ENCODE assay signal across 11 cellular contexts in genomic region chr3:46539443-46540005, GRCh38. TPM values are rescaled to one million over a fixed set of nuclear protein-coding genes. Genes with fewer than 3 reads are reported as not detected.
A peak's percentile ranks its signal among the peaks of the same experiment; 100 is the strongest.
DNase-seq lines count a peak whose midpoint lies in the region; ATAC-seq, FAIRE-seq and TF ChIP-seq lines count a peak whose summit lies in the region.
"Had no signal": no experiment of that assay in that cellular context is flagged by ENCODE, and none has a peak within 500 bp of the region (broad histone marks: within the 10 kb centered on the region; RNA-seq: fewer than 3 reads in every experiment).

No MANE protein-coding gene starts in this region.

- H3K4me3 Mint-ChIP-seq in astrocyte (ENCODE audit: unreplicated experiment): no peak overlapping the region
- no peak overlapping the region for H3K4me3 Mint-ChIP-seq in osteocyte (ENCODE audit: unreplicated experiment)
- H3K4me3 Mint-ChIP-seq: neural crest cell had no signal

- no peaks in the 10 kb centered on the region for H3K79me2 ChIP-seq in astrocyte (ENCODE audit: insufficient read depth, low read length)

- H3K36me3 Mint-ChIP-seq in astrocyte (ENCODE audit: low read depth, unreplicated experiment) (no peaks in the 10 kb centered on the region), osteocyte (ENCODE audit: unreplicated experiment) (no peaks in the 10 kb centered on the region)

- no peaks in the 10 kb centered on the region for H3K9me3 ChIP-seq in KOPT-K1 (ENCODE audit: insufficient read depth, low read length, poor library complexity, severe bottlenecking)
- H3K9me3 ChIP-seq in astrocyte (ENCODE audit: insufficient read depth, low read depth, low read length): no peaks in the 10 kb centered on the region

- no peaks in the 10 kb centered on the region for H3K27me3 ChIP-seq in astrocyte (ENCODE audit: insufficient read depth, low read length)

- no peak overlapping the region for H3K27ac Mint-ChIP-seq in astrocyte (ENCODE audit: unreplicated experiment)
- no peak overlapping the region for H3K27ac Mint-ChIP-seq in osteocyte (ENCODE audit: unreplicated experiment)

- FAIRE-seq in astrocyte (lab: Jason Lieb, UNC) (no peak), H54 (lab: Jason Lieb, UNC) (no peak)

- H3K36me3 ChIP-seq in KOPT-K1 (ENCODE audit: insufficient read depth, low read length): no peaks in the 10 kb centered on the region
- no peaks in the 10 kb centered on the region for H3K36me3 ChIP-seq in astrocyte (ENCODE audit: insufficient read depth, low read length)

- H3K27me3 Mint-ChIP-seq in astrocyte (ENCODE audit: low read depth, unreplicated experiment) (peaks cover 2% of the 10 kb centered on the region), osteocyte (ENCODE audit: unreplicated experiment) (no peaks in the 10 kb centered on the region)

- peaks cover 13% of the 10 kb centered on the region for H3K4me1 ChIP-seq in astrocyte (ENCODE audit: insufficient read depth, low read length)

- peak overlapping the region; percentile 64 for H3K4me2 ChIP-seq in astrocyte (ENCODE audit: low read length)

- TF ChIP-seq CTCF in GM12865 (IDR thresholded peaks at IDR 0.05; ENCODE audit: insufficient read depth, low read depth, low read length, missing control alignments) (no peak), astrocyte (IDR thresholded peaks at IDR 0.05; ENCODE audit: insufficient read depth, low read depth, low read length) (no peak), osteocyte (IDR thresholded peaks at IDR 0.05) (no peak)

- no peak for ATAC-seq in GM21423 (IDR thresholded peaks at IDR 0.05; ENCODE audit: unreplicated experiment)
- ATAC-seq in GM19351 (IDR thresholded peaks at IDR 0.05; ENCODE audit: unreplicated experiment): no peak

- no peaks in the 10 kb centered on the region for H4K20me1 ChIP-seq in astrocyte (ENCODE audit: insufficient read depth, low read length)

- H3K27ac ChIP-seq in KOPT-K1 (ENCODE audit: low read depth, low read length, poor library complexity, severe bottlenecking) (peak overlapping the region; percentile 99), astrocyte (ENCODE audit: low read depth, low read length) (no peak overlapping the region)

- peak overlapping the region; percentile 27 for H3K4me3 ChIP-seq in GM12865 (ENCODE audit: low read depth, low read length)
- no peak overlapping the region for H3K4me3 ChIP-seq in astrocyte (ENCODE audit: insufficient read depth, low read depth, low read length)

- no peak overlapping the region for H3K9ac ChIP-seq in astrocyte (ENCODE audit: low read length)

- TF ChIP-seq POLR2A in H54 (IDR thresholded peaks at IDR 0.05; ENCODE audit: low read depth, low read length): no peak

- DNase-seq in GM12865 (ENCODE audit: low read depth) (peak; percentile 44), astrocyte (ENCODE audit: low read depth) (no peak), osteocyte (ENCODE audit: extremely low spot score, unreplicated experiment) (peak; percentile 65), H54 (ENCODE audit: insufficient read length, low spot score) (no peak), Kasumi-1 (lab: John Stamatoyannopoulos, UW) (no peak)
- DNase-seq: NCI-H2171 had no signal

- H3K4me1 Mint-ChIP-seq in astrocyte (ENCODE audit: low read depth, unreplicated experiment) (peaks cover 17% of the 10 kb centered on the region), osteocyte (ENCODE audit: unreplicated experiment) (peaks cover 14% of the 10 kb centered on the region)
- H3K4me1 Mint-ChIP-seq: neural crest cell had no signal

- H3K9me3 Mint-ChIP-seq in astrocyte (ENCODE audit: unreplicated experiment) (no peaks in the 10 kb centered on the region), osteocyte (ENCODE audit: unreplicated experiment) (no peaks in the 10 kb centered on the region)
- H3K9me3 Mint-ChIP-seq: neural crest cell had no signal

- H2AFZ ChIP-seq in astrocyte (ENCODE audit: low read depth, low read length): no peak overlapping the region

RNA-seq across cellular contexts. Expression of gene LRRC2, which starts 26.6 kb away (rescaled TPM):
- 0.32 and 0.36 TPM in 2 replicates for total RNA-seq in astrocyte
- 1.2 and 1.5 TPM in 2 replicates for total RNA-seq in osteocyte

RNA-seq across cellular contexts. Expression of gene RTP3, which starts 41.7 kb away (rescaled TPM):
- total RNA-seq in astrocyte (not detected in 2 replicates), osteocyte (not detected in 2 replicates)
- total RNA-seq: neural crest cell, RPMI7951 had no signal

Comparison
In these comparisons a context has a peak if more than half of its experiments do, and no peak if none do; other contexts are left out.
1. DNase-seq: peak in GM12865 (single experiment) and osteocyte (single experiment); none in astrocyte (single experiment), H54 (single experiment) and Kasumi-1 (0 of 2).